1 cellular context compared by ENCODE assay signal in genomic region chr2:75321558-75321957, GRCh38.
TF ChIP-seq lines count a peak whose summit lies in the region.

No MANE protein-coding gene starts in this region.

TF ChIP-seq in HepG2, 621 proteins besides CTCF, POLR2A, EP300 and RAD21 (continued from another document):
- no peak for TF ChIP-seq PCBP2 (optimal IDR thresholded peaks at IDR 0.05; ENCODE audit: low read depth, low read length, poor library complexity, severe bottlenecking)
- no peak for TF ChIP-seq ZNF550 (CRISPR knock-in tag; IDR thresholded peaks at IDR 0.05; ENCODE audit: borderline replicate concordance)
- no peak for TF ChIP-seq ZNF367 (CRISPR knock-in tag; IDR thresholded peaks at IDR 0.05; ENCODE audit: borderline replicate concordance)
- no peak for TF ChIP-seq MYC (CRISPR knock-in tag; IDR thresholded peaks at IDR 0.05; ENCODE audit: borderline replicate concordance)
- no peak for TF ChIP-seq ZNF850 (CRISPR knock-in tag; conservative IDR thresholded peaks at IDR 0.05)
- TF ChIP-seq, protein P1, sequence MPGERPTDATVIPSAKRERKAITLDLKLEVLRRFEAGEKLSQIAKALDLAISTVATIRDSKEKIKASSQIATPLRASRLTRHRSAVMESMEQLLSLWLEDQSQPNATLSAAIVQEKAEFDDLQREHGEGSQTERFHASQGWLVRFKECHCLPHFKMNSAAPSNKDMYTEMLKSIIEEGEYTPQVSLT (CRISPR knock-in tag; IDR thresholded peaks at IDR 0.05; ENCODE audit: borderline replicate concordance, low read depth): no peak
- no peak for TF ChIP-seq ZFP37 (CRISPR knock-in tag; IDR thresholded peaks at IDR 0.05; ENCODE audit: borderline replicate concordance)
- no peak for TF ChIP-seq IRX3 (CRISPR knock-in tag; IDR thresholded peaks at IDR 0.05; ENCODE audit: borderline replicate concordance, low read depth)
- TF ChIP-seq ZSCAN21 (CRISPR knock-in tag; IDR thresholded peaks at IDR 0.05; ENCODE audit: borderline replicate concordance): no peak
